In the genomic region with DNA sequence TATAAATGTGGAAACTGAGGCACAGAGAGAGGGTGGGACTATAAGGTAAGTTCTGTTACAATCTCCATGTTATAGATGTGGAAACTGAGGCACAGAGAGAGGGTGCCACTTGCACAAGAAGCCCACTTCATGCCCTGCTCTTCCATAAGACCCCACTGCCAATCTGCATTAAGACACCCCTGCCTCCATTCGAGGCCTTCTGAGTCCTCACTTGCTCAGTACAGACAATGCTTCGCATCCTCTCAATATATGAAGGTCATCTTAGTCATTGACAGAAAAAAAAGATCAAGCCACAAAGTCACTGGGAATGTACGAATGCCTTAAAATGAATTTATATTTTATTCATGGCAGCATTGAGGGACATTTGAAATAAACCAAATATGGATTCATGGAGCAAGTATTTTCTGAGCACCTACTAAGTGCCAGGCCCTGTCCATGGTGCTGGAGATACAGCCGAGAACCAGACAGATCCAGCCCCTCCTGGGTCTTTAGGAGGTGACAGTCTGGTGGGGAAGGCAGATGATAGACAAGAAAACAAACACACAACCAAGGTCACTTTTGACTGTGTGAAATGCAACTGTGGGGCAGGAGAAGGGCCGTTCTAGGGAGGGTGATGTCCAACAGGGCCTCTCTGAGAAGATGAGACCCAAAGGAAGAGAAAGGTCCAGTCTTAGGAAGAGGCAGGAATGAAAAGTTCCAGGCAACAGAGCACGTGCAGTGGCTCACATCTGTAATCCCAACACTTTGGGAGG, we compare ENCODE assay signal across 1 cellular context.
TF ChIP-seq lines count a peak whose summit lies in the region.

No MANE protein-coding gene starts in this region.

TF ChIP-seq in GM23338, 12 proteins besides CTCF, POLR2A, EP300 and RAD21 (continued from another document):
- TF ChIP-seq, protein P1, sequence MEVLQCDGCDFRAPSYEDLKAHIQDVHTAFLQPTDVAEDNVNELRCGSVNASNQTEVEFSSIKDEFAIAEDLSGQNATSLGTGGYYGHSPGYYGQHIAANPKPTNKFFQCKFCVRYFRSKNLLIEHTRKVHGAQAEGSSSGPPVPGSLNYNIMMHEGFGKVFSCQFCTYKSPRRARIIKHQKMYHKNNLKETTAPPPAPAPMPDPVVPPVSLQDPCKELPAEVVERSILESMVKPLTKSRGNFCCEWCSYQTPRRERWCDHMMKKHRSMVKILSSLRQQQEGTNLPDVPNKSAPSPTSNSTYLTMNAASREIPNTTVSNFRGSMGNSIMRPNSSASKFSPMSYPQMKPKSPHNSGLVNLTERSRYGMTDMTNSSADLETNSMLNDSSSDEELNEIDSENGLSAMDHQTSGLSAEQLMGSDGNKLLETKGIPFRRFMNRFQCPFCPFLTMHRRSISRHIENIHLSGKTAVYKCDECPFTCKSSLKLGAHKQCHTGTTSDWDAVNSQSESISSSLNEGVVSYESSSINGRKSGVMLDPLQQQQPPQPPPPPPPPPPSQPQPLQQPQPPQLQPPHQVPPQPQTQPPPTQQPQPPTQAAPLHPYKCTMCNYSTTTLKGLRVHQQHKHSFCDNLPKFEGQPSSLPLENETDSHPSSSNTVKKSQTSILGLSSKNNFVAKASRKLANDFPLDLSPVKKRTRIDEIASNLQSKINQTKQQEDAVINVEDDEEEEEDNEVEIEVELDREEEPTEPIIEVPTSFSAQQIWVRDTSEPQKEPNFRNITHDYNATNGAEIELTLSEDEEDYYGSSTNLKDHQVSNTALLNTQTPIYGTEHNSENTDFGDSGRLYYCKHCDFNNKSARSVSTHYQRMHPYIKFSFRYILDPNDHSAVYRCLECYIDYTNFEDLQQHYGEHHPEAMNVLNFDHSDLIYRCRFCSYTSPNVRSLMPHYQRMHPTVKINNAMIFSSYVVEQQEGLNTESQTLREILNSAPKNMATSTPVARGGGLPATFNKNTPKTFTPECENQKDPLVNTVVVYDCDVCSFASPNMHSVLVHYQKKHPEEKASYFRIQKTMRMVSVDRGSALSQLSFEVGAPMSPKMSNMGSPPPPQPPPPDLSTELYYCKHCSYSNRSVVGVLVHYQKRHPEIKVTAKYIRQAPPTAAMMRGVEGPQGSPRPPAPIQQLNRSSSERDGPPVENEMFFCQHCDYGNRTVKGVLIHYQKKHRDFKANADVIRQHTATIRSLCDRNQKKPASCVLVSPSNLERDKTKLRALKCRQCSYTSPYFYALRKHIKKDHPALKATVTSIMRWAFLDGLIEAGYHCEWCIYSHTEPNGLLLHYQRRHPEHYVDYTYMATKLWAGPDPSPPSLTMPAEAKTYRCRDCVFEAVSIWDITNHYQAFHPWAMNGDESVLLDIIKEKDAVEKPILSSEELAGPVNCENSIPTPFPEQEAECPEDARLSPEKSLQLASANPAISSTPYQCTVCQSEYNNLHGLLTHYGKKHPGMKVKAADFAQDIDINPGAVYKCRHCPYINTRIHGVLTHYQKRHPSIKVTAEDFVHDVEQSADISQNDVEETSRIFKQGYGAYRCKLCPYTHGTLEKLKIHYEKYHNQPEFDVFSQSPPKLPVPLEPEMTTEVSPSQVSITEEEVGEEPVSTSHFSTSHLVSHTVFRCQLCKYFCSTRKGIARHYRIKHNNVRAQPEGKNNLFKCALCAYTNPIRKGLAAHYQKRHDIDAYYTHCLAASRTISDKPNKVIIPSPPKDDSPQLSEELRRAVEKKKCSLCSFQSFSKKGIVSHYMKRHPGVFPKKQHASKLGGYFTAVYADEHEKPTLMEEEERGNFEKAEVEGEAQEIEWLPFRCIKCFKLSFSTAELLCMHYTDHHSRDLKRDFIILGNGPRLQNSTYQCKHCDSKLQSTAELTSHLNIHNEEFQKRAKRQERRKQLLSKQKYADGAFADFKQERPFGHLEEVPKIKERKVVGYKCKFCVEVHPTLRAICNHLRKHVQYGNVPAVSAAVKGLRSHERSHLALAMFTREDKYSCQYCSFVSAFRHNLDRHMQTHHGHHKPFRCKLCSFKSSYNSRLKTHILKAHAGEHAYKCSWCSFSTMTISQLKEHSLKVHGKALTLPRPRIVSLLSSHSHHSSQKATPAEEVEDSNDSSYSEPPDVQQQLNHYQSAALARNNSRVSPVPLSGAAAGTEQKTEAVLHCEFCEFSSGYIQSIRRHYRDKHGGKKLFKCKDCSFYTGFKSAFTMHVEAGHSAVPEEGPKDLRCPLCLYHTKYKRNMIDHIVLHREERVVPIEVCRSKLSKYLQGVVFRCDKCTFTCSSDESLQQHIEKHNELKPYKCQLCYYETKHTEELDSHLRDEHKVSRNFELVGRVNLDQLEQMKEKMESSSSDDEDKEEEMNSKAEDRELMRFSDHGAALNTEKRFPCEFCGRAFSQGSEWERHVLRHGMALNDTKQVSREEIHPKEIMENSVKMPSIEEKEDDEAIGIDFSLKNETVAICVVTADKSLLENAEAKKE (CRISPR knock-in tag; IDR thresholded peaks at IDR 0.05): no peak
- TF ChIP-seq NANOG (IDR thresholded peaks at IDR 0.05; ENCODE audit: borderline replicate concordance) (no peak), ZNF114 (CRISPR knock-in tag; IDR thresholded peaks at IDR 0.05) (no peak), CREB1 (CRISPR knock-in tag; IDR thresholded peaks at IDR 0.05; ENCODE audit: low read depth) (no peak), POLR2AphosphoS5 (IDR thresholded peaks at IDR 0.05; ENCODE audit: low read depth) (no peak)
- TF ChIP-seq, protein P2, sequence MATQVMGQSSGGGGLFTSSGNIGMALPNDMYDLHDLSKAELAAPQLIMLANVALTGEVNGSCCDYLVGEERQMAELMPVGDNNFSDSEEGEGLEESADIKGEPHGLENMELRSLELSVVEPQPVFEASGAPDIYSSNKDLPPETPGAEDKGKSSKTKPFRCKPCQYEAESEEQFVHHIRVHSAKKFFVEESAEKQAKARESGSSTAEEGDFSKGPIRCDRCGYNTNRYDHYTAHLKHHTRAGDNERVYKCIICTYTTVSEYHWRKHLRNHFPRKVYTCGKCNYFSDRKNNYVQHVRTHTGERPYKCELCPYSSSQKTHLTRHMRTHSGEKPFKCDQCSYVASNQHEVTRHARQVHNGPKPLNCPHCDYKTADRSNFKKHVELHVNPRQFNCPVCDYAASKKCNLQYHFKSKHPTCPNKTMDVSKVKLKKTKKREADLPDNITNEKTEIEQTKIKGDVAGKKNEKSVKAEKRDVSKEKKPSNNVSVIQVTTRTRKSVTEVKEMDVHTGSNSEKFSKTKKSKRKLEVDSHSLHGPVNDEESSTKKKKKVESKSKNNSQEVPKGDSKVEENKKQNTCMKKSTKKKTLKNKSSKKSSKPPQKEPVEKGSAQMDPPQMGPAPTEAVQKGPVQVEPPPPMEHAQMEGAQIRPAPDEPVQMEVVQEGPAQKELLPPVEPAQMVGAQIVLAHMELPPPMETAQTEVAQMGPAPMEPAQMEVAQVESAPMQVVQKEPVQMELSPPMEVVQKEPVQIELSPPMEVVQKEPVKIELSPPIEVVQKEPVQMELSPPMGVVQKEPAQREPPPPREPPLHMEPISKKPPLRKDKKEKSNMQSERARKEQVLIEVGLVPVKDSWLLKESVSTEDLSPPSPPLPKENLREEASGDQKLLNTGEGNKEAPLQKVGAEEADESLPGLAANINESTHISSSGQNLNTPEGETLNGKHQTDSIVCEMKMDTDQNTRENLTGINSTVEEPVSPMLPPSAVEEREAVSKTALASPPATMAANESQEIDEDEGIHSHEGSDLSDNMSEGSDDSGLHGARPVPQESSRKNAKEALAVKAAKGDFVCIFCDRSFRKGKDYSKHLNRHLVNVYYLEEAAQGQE (IDR thresholded peaks at IDR 0.05; ENCODE audit: unreplicated experiment): peak; percentile 82
